Comparison of ENCODE assay signal across 17 cellular contexts in the genomic region with DNA sequence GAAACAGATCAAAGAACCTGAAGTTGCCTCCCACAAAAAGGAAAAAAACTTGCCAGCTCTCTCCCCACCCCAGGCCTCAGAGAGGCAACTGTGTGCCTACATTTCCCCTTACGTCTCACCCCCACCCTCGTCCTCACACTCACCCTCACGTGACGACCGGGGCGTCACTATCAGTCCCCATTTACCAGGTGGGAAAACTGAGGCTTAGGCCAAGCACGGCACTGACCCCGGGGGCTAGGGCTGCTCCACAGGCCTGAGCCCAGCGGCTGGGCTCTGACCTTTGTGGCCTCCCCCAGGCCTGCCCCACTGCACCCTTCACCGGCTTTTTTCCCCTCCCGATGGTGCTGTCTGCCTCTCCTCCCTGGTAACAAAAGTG. TPM values are rescaled to one million over a fixed set of nuclear protein-coding genes. Genes with fewer than 3 reads are reported as not detected.
A peak's percentile ranks its signal among the peaks of the same experiment; 100 is the strongest.
DNase-seq lines count a peak whose midpoint lies in the region; ATAC-seq lines count a peak whose summit lies in the region.
"Had no signal": no experiment of that assay in that cellular context is flagged by ENCODE, and none has a peak within 500 bp of the region (broad histone marks: within the 10 kb centered on the region; RNA-seq: fewer than 3 reads in every experiment).

No MANE protein-coding gene starts in this region.

- H3K9me3 Mint-ChIP-seq in activated CD8-positive, alpha-beta T cell treated with anti-CD3 and anti-CD28 coated beads, Interleukin-2, amount 10 ng/mL, durations not matched to agents 7 days and 5 days (ENCODE audit: insufficient read depth): peaks cover 9% of the 10 kb centered on the region

- peak; percentile 52 for ATAC-seq in activated CD8-positive, alpha-beta T cell treated with anti-CD3 and anti-CD28 coated beads, Interleukin-2, amount 10 ng/mL, durations not matched to agents 7 days and 5 days
- ATAC-seq in Right ventricle myocardium superior (ENCODE audit: poor library complexity) (no peak), GM18520 (IDR thresholded peaks at IDR 0.05; ENCODE audit: unreplicated experiment) (no peak)
- ATAC-seq: left cardiac atrium, mucosa of descending colon, upper lobe of right lung had no signal

- intact Hi-C loops in Right ventricle myocardium superior (cut with DNase I): no loop called here

- DNase-seq in activated effector memory CD4-positive, alpha-beta T cell treated with anti-CD3 and anti-CD28 coated beads, Interleukin-2, amount 50 U/mL, for 16 hours: peak; percentile 74
- no peak for DNase-seq in activated effector memory CD4-positive, alpha-beta T cell treated with Interleukin-2 at 50 U/mL for 16 hours
- DNase-seq in activated CD8-positive, alpha-beta T cell treated with anti-CD3 and anti-CD28 coated beads, Interleukin-2, amount 10 ng/mL, durations not matched to agents 7 days and 5 days: peak; percentile 70
- DNase-seq in effector CD8-positive, alpha-beta T cell (lab: John Stamatoyannopoulos, UW): peak; percentile 25
- peak; percentile 12 for DNase-seq in stimulated activated naive CD4-positive, alpha-beta T cell treated with Interleukin-2 at 50 U/mL for 16 hours (lab: John Stamatoyannopoulos, UW)
- DNase-seq in Right ventricle myocardium superior: no peak
- DNase-seq in DMS 273 (lab: John Stamatoyannopoulos, UW; ENCODE audit: unreplicated experiment): no peak
- DNase-seq: adrenal gland, erythroblast, head of caudate nucleus, left cardiac atrium, mucosa of descending colon, NCI-H2029, NCI-H524 treated with DMSO at 0.1 percent for 48 hours, SK-N-SH, upper lobe of right lung had no signal

- CTCF ChIA-PET in activated CD8-positive, alpha-beta T cell treated with anti-CD3 and anti-CD28 coated beads, Interleukin-2, amount 10 ng/mL, durations not matched to agents 7 days and 5 days (lab: Charles Lee): interaction anchor here (0.9 to 4.6 kb wide), 12 partner anchors 9 to 224 kb away, joined by 3 to 21 read pairs (median 8); no protein-coding TSS in a partner anchor

- peak overlapping the region; percentile 93 for H3K27ac Mint-ChIP-seq in activated CD8-positive, alpha-beta T cell treated with anti-CD3 and anti-CD28 coated beads, Interleukin-2, amount 10 ng/mL, durations not matched to agents 7 days and 5 days

- peak overlapping the region; percentile 63 for H3K4me3 Mint-ChIP-seq in activated CD8-positive, alpha-beta T cell treated with anti-CD3 and anti-CD28 coated beads, Interleukin-2, amount 10 ng/mL, durations not matched to agents 7 days and 5 days

- peaks cover 93% of the 10 kb centered on the region for H3K4me1 Mint-ChIP-seq in activated CD8-positive, alpha-beta T cell treated with anti-CD3 and anti-CD28 coated beads, Interleukin-2, amount 10 ng/mL, durations not matched to agents 7 days and 5 days (ENCODE audit: low read depth)

- no peaks in the 10 kb centered on the region for H3K27me3 Mint-ChIP-seq in activated CD8-positive, alpha-beta T cell treated with anti-CD3 and anti-CD28 coated beads, Interleukin-2, amount 10 ng/mL, durations not matched to agents 7 days and 5 days (ENCODE audit: low read depth)

- POLR2A ChIA-PET in activated CD8-positive, alpha-beta T cell treated with anti-CD3 and anti-CD28 coated beads, Interleukin-2, amount 10 ng/mL, durations not matched to agents 7 days and 5 days (lab: Charles Lee): interaction anchor here (0.7 to 2.4 kb wide), 13 partner anchors 8 to 251 kb away, joined by 3 to 10 read pairs (median 6); partner anchors contain the start of gene SYF2

- peaks cover 11% of the 10 kb centered on the region for H3K36me3 Mint-ChIP-seq in activated CD8-positive, alpha-beta T cell treated with anti-CD3 and anti-CD28 coated beads, Interleukin-2, amount 10 ng/mL, durations not matched to agents 7 days and 5 days (ENCODE audit: low read depth)

RNA-seq across cellular contexts. Expression of gene RUNX3, which starts 51.5 kb away (rescaled TPM):
- 100 to 1,000 TPM; 144 to 147 TPM for total RNA-seq in activated CD8-positive, alpha-beta T cell treated with anti-CD3 and anti-CD28 coated beads, Interleukin-2, amount 10 ng/mL, durations not matched to agents 7 days and 5 days
- 1.0 TPM for total RNA-seq in Right ventricle myocardium superior

Comparison
In these comparisons a context has a peak if more than half of its experiments do, and no peak if none do; other contexts are left out.
1. DNase-seq: peak in activated effector memory CD4-positive, alpha-beta T cell treated with anti-CD3 and anti-CD28 coated beads, Interleukin-2, amount 50 U/mL, for 16 hours (single experiment), activated CD8-positive, alpha-beta T cell treated with anti-CD3 and anti-CD28 coated beads, Interleukin-2, amount 10 ng/mL, durations not matched to agents 7 days and 5 days (single experiment), effector CD8-positive, alpha-beta T cell (single experiment) and stimulated activated naive CD4-positive, alpha-beta T cell treated with Interleukin-2 at 50 U/mL for 16 hours (single experiment); none in activated effector memory CD4-positive, alpha-beta T cell treated with Interleukin-2 at 50 U/mL for 16 hours (single experiment), Right ventricle myocardium superior (single experiment) and DMS 273 (single experiment).
2. RNA of gene RUNX3, which starts 51.5 kb away (total RNA-seq): 144 to 147 TPM in activated CD8-positive, alpha-beta T cell treated with anti-CD3 and anti-CD28 coated beads, Interleukin-2, amount 10 ng/mL, durations not matched to agents 7 days and 5 days; 1.0 TPM in Right ventricle myocardium superior (single experiment); every median in the first group is over 10 times any median in the second.